Comparison of ENCODE assay signal across 14 cellular contexts in the genomic region with DNA sequence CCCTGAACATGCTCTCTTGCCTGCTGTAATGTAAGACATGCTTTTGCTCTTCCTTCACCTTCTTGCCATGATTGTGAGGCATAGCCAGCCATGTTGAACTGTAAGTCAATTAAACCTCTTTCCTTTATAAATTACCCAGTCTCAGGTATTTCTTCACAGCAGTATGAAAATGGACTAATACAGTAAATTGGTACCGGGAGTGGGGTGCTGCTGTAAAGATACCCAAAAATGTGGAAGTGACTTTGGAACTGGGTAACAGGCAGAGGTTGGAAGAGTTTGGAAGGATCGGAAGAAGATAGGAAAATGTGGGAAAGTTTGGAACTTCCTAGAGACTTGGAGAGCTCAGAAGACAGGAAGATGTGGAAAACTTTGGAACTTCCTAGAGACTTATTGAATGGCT. TPM values are rescaled to one million over a fixed set of nuclear protein-coding genes. Genes with fewer than 3 reads are reported as not detected.
DNase-seq lines count a peak whose midpoint lies in the region; ATAC-seq, FAIRE-seq and TF ChIP-seq lines count a peak whose summit lies in the region.
"Not testable (repeated sequence)": the region's sequence is repeated elsewhere in the genome, so short reads cannot be mapped to it uniquely, and the experiment has no call there.
"Had no signal": no experiment of that assay in that cellular context is flagged by ENCODE, and none has a peak within 500 bp of the region (broad histone marks: within the 10 kb centered on the region; RNA-seq: fewer than 3 reads in every experiment).

No MANE protein-coding gene starts in this region.

- H4K20me1 ChIP-seq in K562 (replicated peaks; ENCODE audit: control insufficient read depth, insufficient read depth, low read length): not testable (repeated sequence)

- not testable (repeated sequence) for H3K27me3 ChIP-seq in K562 (ENCODE audit: control insufficient read depth in 2 of 2, insufficient read depth in 2 of 2, low read length in 2 of 2)

- not testable (repeated sequence) for DNase-seq in K562 (ENCODE audit: extremely low read depth in 1 of 4, low spot score in 3 of 4)

- not testable (repeated sequence) for BruUV-seq in K562 (replicated peaks; lab: Mats Ljungman, UMichigan)

- not testable (repeated sequence) for H2AFZ ChIP-seq in K562 (ENCODE audit: low read depth, low read length)

- not testable (repeated sequence) for H3K9me3 ChIP-seq in HEK293 (ENCODE audit: control insufficient read depth, insufficient read depth, low read depth, low read length); K562 (replicated peaks; ENCODE audit: control insufficient read depth, insufficient read depth, low read depth, low read length)

- intact Hi-C loops in K562 (cut with micrococcal nuclease): not testable (repeated sequence)

- not testable (repeated sequence) for TF ChIP-seq CTCF in HEK293 (tag by site-specific recombination; IDR thresholded peaks at IDR 0.05); K562 (IDR thresholded peaks at IDR 0.05 in 2 of 3, conservative IDR thresholded peaks at IDR 0.05 in 1 of 3; ENCODE audit: insufficient read depth in 2 of 3, low read depth in 1 of 3, low read length in 3 of 3)

- H3K4me3 ChIP-seq in HEK293 (ENCODE audit: low read depth, low read length); K562: not testable (repeated sequence)

- not testable (repeated sequence) for H3K4me2 ChIP-seq in K562 (ENCODE audit: insufficient read depth, low read length)

- H3K9ac ChIP-seq in K562 (ENCODE audit: insufficient read depth in 1 of 2, low read depth in 2 of 2, low read length in 2 of 2): not testable (repeated sequence)

- H3K79me2 ChIP-seq in K562 (ENCODE audit: control insufficient read depth, insufficient read depth, low read length): not testable (repeated sequence)

- not testable (repeated sequence) for TF ChIP-seq EP300 in K562 (IDR thresholded peaks at IDR 0.05; ENCODE audit: low read length)

- not testable (repeated sequence) for H3K4me1 ChIP-seq in HEK293 (ENCODE audit: control insufficient read depth, insufficient read depth, low read length); K562 (replicated peaks in 1 of 2; ENCODE audit: control insufficient read depth in 2 of 2, insufficient read depth in 2 of 2, low read length in 2 of 2)

- CTCF ChIA-PET in HEK293 (lab: Yijun Ruan, JAX); K562 (lab: Yijun Ruan, JAX; ENCODE audit: low intra/inter-chr PET ratio): not testable (repeated sequence)

- ATAC-seq in K562: not testable (repeated sequence)

- not testable (repeated sequence) for H3K27ac ChIP-seq in HEK293 (ENCODE audit: extremely low read depth, low read depth, low read length); K562 (ENCODE audit: extremely low read depth, low read depth, low read length)

- not testable (repeated sequence) for TF ChIP-seq RAD21 in K562 (CRISPR knock-in tag; conservative IDR thresholded peaks at IDR 0.05 in 1 of 2, IDR thresholded peaks at IDR 0.05 in 1 of 2)

- not testable (repeated sequence) for FAIRE-seq in K562 (lab: Jason Lieb, UNC)

- POLR2A ChIA-PET in HEK293 (lab: Yijun Ruan, JAX); K562 (lab: Yijun Ruan, JAX): not testable (repeated sequence)

- not testable (repeated sequence) for H3K36me3 ChIP-seq in HEK293 (ENCODE audit: control insufficient read depth in 2 of 2, insufficient read depth in 1 of 2, low read length in 2 of 2); K562 (ENCODE audit: control insufficient read depth, insufficient read depth, low read length)

- H3K9me1 ChIP-seq in K562 (ENCODE audit: control insufficient read depth, insufficient read depth, low read length): not testable (repeated sequence)

- not testable (repeated sequence) for TF ChIP-seq POLR2A in K562 (conservative IDR thresholded peaks at IDR 0.05)

- 0% methylated on average over 2 of the region's 2 CpGs for WGBS in K562 (ENCODE audit: insufficient coverage, low coverage, missing lambda C conversion rate)

- in situ Hi-C loops in K562 (cut with MboI): not testable (repeated sequence)

TF ChIP-seq in HEK293, 187 proteins besides CTCF, POLR2A, EP300 and RAD21:
- TF ChIP-seq ZNF707 (tag by site-specific recombination; IDR thresholded peaks at IDR 0.05): peak; percentile 92

TF ChIP-seq in K562, 482 proteins besides CTCF, POLR2A, EP300 and RAD21:
- TF ChIP-seq ZNF707 (CRISPR knock-in tag; conservative IDR thresholded peaks at IDR 0.05): peak; percentile 94

RNA-seq across cellular contexts. Expression of a gene that starts 49.1 kb away (rescaled TPM):
- not detected in 2 replicates for total RNA-seq in K562 (2011; cell fraction: chromatin; rRNA removed; ENCODE audit: low replicate concordance)
- not detected in 2 replicates for total RNA-seq in K562 (2011; cell fraction: nucleolus; rRNA removed)
- not detected in 2 replicates for total RNA-seq in K562 (2011; cell fraction: nucleoplasm; rRNA removed)
- total RNA-seq in K562 (2014; rRNA removed) (not detected in 2 replicates), K562 (2014; rRNA removed; fragmentation: Illumina TruSeq; extraction: Trizol) (not detected in 2 replicates), K562 (2015; rRNA removed; fragmentation: Illumina TruSeq; extraction: Trizol) (not detected in 2 replicates), K562 (2021) (not detected in 2 replicates)
- polyA plus RNA-seq in K562 (2011; rRNA removed) (not detected in 2 replicates), K562 (2014; fragmentation: Illumina TruSeq; extraction: Trizol) (not detected in 2 replicates), K562 (2014; fragmentation: Nextera tagmentation; extraction: Ambion mirVana) (not detected), K562 (2014; rRNA removed) (not detected in 2 replicates)
- not detected in 2 replicates for polyA plus RNA-seq in K562 (2011; cell fraction: cytosol; rRNA removed)
- not detected in 2 replicates for polyA plus RNA-seq in K562 (2011; cell fraction: nucleus; rRNA removed)
- polyA plus RNA-seq in K562 (2012): not detected in 2 replicates
- not detected in 2 replicates for polyA minus RNA-seq in K562 (2011; rRNA and poly(A)+ RNA removed)
- polyA minus RNA-seq in K562 (2011; cell fraction: cytosol; rRNA and poly(A)+ RNA removed): not detected in 2 replicates
- polyA minus RNA-seq in K562 (2011; cell fraction: nucleus; rRNA and poly(A)+ RNA removed): 0.22 TPM in 1 of 2 replicates, not detected in the other
- total RNA-seq: A172; A673; Caco-2; Calu3; CD4-positive, alpha-beta memory T cell; CD4-positive, alpha-beta T cell; CD4-positive, CD25-positive, alpha-beta regulatory T cell; CD8-positive, alpha-beta memory T cell had no signal
- polyA plus RNA-seq: A549; AG04450; BJ; CD14-positive monocyte; CD4-positive, alpha-beta memory T cell; CD8-positive, alpha-beta memory T cell had no signal
